In the genomic region with DNA sequence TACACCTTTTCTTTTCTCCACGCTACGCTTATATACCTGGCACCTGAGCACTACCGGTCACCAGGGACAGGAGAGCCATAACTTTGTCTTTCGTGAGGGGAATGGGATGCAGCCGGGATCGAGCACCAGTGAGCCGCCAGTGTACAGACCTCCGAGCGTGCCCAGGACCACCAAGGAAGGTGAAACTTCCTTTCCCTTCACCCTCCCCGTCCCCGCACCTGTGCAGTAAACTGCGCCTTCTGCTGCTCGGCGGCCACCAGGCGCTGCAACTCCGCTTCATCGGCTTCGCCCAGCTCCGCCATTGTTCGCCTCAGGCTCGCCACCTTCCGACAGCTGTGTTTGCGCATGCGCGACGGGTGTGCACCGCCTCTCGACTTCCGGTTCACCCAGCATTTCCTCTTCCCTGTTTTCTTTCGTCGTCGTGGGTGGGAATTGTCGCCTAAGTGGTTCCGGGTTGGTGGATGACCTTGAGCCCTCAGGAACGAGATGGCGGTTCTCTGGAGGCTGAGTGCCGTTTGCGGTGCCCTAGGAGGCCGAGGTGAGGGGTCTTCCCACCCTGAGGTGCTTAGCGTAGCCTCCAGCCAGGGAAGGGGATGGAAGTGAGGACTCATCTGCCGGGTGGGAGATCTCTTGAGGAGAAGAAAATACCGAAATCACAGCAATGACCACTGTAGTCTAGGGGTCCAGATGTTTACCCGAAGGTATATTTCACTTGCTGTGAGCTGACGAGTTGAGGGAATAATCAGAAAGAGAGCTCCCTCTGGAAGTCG, we compare ENCODE assay signal across 8 cellular contexts. TPM values are rescaled to one million over a fixed set of nuclear protein-coding genes. Genes with fewer than 3 reads are reported as not detected.
DNase-seq lines count a peak whose midpoint lies in the region; ATAC-seq lines count a peak whose summit lies in the region.

Gene SDHD, plus strand, starts transcription at position 452 of the 770 bp plus-strand sequence. Its CDS starts 35 bp downstream, at position 487.
Gene TIMM8B, minus strand, starts transcription at position 335 of the 770 bp plus-strand sequence. Its CDS starts 33 bp downstream, at position 302.

- H3K27ac Mint-ChIP-seq in activated CD4-positive, alpha-beta T cell treated with anti-CD3 and anti-CD28 coated beads, Interleukin-2, amount 10 ng/mL, durations not matched to agents 7 days and 5 days: peak within 1 kb of the TSS; percentile 94

- DNase-seq in C1 segment of cervical spinal cord (lab: John Stamatoyannopoulos, UW) (peak; percentile 45 to 97 (median 94)), NCI-H69 (lab: John Stamatoyannopoulos, UW) (peak; percentile 99), cortex of kidney (lab: John Stamatoyannopoulos, UW) (peak; percentile 84), left kidney (ENCODE audit: low read depth, low spot score) (peak; percentile 99)
- peak; percentile 98 for DNase-seq in activated CD4-positive, alpha-beta T cell treated with anti-CD3 and anti-CD28 coated beads, Interleukin-2, amount 10 ng/mL, durations not matched to agents 7 days and 5 days
- peak; percentile 92 to 95 for DNase-seq in stimulated activated CD4-positive, alpha-beta T cell treated with anti-CD3 and anti-CD28 coated beads, Interleukin-2, amount 100 ng/mL, for 24 hours

- H3K36me3 Mint-ChIP-seq in activated CD4-positive, alpha-beta T cell treated with anti-CD3 and anti-CD28 coated beads, Interleukin-2, amount 10 ng/mL, durations not matched to agents 7 days and 5 days (ENCODE audit: low read depth): peaks cover 75% of the 10 kb centered on the region

- no peaks in the 10 kb centered on the region for H3K27me3 Mint-ChIP-seq in activated CD4-positive, alpha-beta T cell treated with anti-CD3 and anti-CD28 coated beads, Interleukin-2, amount 10 ng/mL, durations not matched to agents 7 days and 5 days

- no peaks in the 10 kb centered on the region for H3K9me3 Mint-ChIP-seq in activated CD4-positive, alpha-beta T cell treated with anti-CD3 and anti-CD28 coated beads, Interleukin-2, amount 10 ng/mL, durations not matched to agents 7 days and 5 days

- POLR2A ChIA-PET in activated CD4-positive, alpha-beta T cell treated with anti-CD3 and anti-CD28 coated beads, Interleukin-2, amount 10 ng/mL, durations not matched to agents 7 days and 5 days (lab: Charles Lee): interaction anchor here (0.6 kb wide), 1 partner anchor 11 kb away, joined by 3 read pairs; no protein-coding TSS in a partner anchor

- H3K4me1 Mint-ChIP-seq in activated CD4-positive, alpha-beta T cell treated with anti-CD3 and anti-CD28 coated beads, Interleukin-2, amount 10 ng/mL, durations not matched to agents 7 days and 5 days: peaks cover 65% of the 10 kb centered on the region

- H3K4me3 Mint-ChIP-seq in activated CD4-positive, alpha-beta T cell treated with anti-CD3 and anti-CD28 coated beads, Interleukin-2, amount 10 ng/mL, durations not matched to agents 7 days and 5 days: peak within 1 kb of the TSS; percentile 97

- CTCF ChIA-PET in activated CD4-positive, alpha-beta T cell treated with anti-CD3 and anti-CD28 coated beads, Interleukin-2, amount 10 ng/mL, durations not matched to agents 7 days and 5 days (lab: Charles Lee): interaction anchor here (0.6 to 1.7 kb wide), 9 partner anchors 9 to 251 kb away, joined by 3 to 7 read pairs (median 4); no protein-coding TSS in a partner anchor

- ATAC-seq in GM19328 (IDR thresholded peaks at IDR 0.05; ENCODE audit: unreplicated experiment) (peak; percentile 85), HG03520 (IDR thresholded peaks at IDR 0.05; ENCODE audit: unreplicated experiment) (peak; percentile 84)

RNA-seq across cellular contexts. Expression of gene SDHD, which starts in this region (rescaled TPM):
- 10 to 100 TPM; 87.6 to 97.1 TPM for total RNA-seq in activated CD4-positive, alpha-beta T cell treated with anti-CD3 and anti-CD28 coated beads, Interleukin-2, amount 10 ng/mL, durations not matched to agents 7 days and 5 days

RNA-seq across cellular contexts. Expression of gene TIMM8B, which starts in this region (rescaled TPM):
- total RNA-seq in activated CD4-positive, alpha-beta T cell treated with anti-CD3 and anti-CD28 coated beads, Interleukin-2, amount 10 ng/mL, durations not matched to agents 7 days and 5 days: 10 to 100 TPM; 46.4 to 51.4 TPM

Comparison
In these comparisons a context has a peak if more than half of its experiments do, and no peak if none do; other contexts are left out.
1. Peak in every context shown above with its lines: DNase-seq and ATAC-seq.